Comparison of ENCODE assay signal across 10 cellular contexts in genomic region chr13:39379118-39379517, GRCh38.
DNase-seq lines count a peak whose midpoint lies in the region; ATAC-seq and TF ChIP-seq lines count a peak whose summit lies in the region.
"Had no signal": no experiment of that assay in that cellular context is flagged by ENCODE, and none has a peak within 500 bp of the region (broad histone marks: within the 10 kb centered on the region; RNA-seq: fewer than 3 reads in every experiment).

No MANE protein-coding gene starts in this region.

- H3K27ac Mint-ChIP-seq in activated T-helper 17 cell treated with anti-CD3 and anti-CD28 coated beads, Interleukin-2, amount 50 U/mL, for 72 hours: no peak overlapping the region
- no peak overlapping the region for H3K27ac Mint-ChIP-seq in CD4-positive, alpha-beta T cell
- no peak overlapping the region for H3K27ac Mint-ChIP-seq in activated T-helper 2 cell treated with anti-CD3 and anti-CD28 coated beads, Interferon-gamma antibody, Interleukin-2, Interleukin-4, amounts not matched to agents 10 μg/mL and 5 μg/mL and 100 μg/mL, durations not matched to agents 14 hours and 24 hours and 36 hours

- no peaks in the 10 kb centered on the region for H3K36me3 Mint-ChIP-seq in activated T-helper 17 cell treated with anti-CD3 and anti-CD28 coated beads, Interleukin-2, amount 50 U/mL, for 72 hours (ENCODE audit: low read depth)
- no peaks in the 10 kb centered on the region for H3K36me3 Mint-ChIP-seq in CD4-positive, alpha-beta T cell (ENCODE audit: low read depth)
- no peaks in the 10 kb centered on the region for H3K36me3 Mint-ChIP-seq in activated T-helper 2 cell treated with anti-CD3 and anti-CD28 coated beads, Interferon-gamma antibody, Interleukin-2, Interleukin-4, amounts not matched to agents 10 μg/mL and 5 μg/mL and 100 μg/mL, durations not matched to agents 14 hours and 24 hours and 36 hours (ENCODE audit: low read depth)
- H3K36me3 Mint-ChIP-seq: CD8-positive, alpha-beta memory T cell had no signal

- no peaks in the 10 kb centered on the region for H3K9me3 Mint-ChIP-seq in activated T-helper 17 cell treated with anti-CD3 and anti-CD28 coated beads, Interleukin-2, amount 50 U/mL, for 72 hours
- H3K9me3 Mint-ChIP-seq in CD4-positive, alpha-beta T cell: no peaks in the 10 kb centered on the region
- H3K9me3 Mint-ChIP-seq in activated T-helper 2 cell treated with anti-CD3 and anti-CD28 coated beads, Interferon-gamma antibody, Interleukin-2, Interleukin-4, amounts not matched to agents 10 μg/mL and 5 μg/mL and 100 μg/mL, durations not matched to agents 14 hours and 24 hours and 36 hours: no peaks in the 10 kb centered on the region
- H3K9me3 Mint-ChIP-seq: CD8-positive, alpha-beta memory T cell had no signal

- POLR2A ChIA-PET in CD4-positive, alpha-beta T cell (lab: Charles Lee): no interaction called here

- no peaks in the 10 kb centered on the region for H3K4me1 Mint-ChIP-seq in activated T-helper 17 cell treated with anti-CD3 and anti-CD28 coated beads, Interleukin-2, amount 50 U/mL, for 72 hours
- H3K4me1 Mint-ChIP-seq in CD4-positive, alpha-beta T cell (ENCODE audit: low read depth): no peaks in the 10 kb centered on the region
- peaks cover 5% of the 10 kb centered on the region for H3K4me1 Mint-ChIP-seq in activated T-helper 2 cell treated with anti-CD3 and anti-CD28 coated beads, Interferon-gamma antibody, Interleukin-2, Interleukin-4, amounts not matched to agents 10 μg/mL and 5 μg/mL and 100 μg/mL, durations not matched to agents 14 hours and 24 hours and 36 hours (ENCODE audit: low read depth)
- H3K4me1 Mint-ChIP-seq: CD8-positive, alpha-beta memory T cell had no signal

- no peak for TF ChIP-seq CTCF in CD4-positive, alpha-beta T cell (IDR thresholded peaks at IDR 0.05)
- TF ChIP-seq CTCF in tibial artery (IDR thresholded peaks at IDR 0.05): no peak

- H3K27me3 Mint-ChIP-seq in activated T-helper 17 cell treated with anti-CD3 and anti-CD28 coated beads, Interleukin-2, amount 50 U/mL, for 72 hours: peaks cover 9% of the 10 kb centered on the region
- H3K27me3 Mint-ChIP-seq in CD4-positive, alpha-beta T cell: peaks cover 10% of the 10 kb centered on the region
- H3K27me3 Mint-ChIP-seq in activated T-helper 2 cell treated with anti-CD3 and anti-CD28 coated beads, Interferon-gamma antibody, Interleukin-2, Interleukin-4, amounts not matched to agents 10 μg/mL and 5 μg/mL and 100 μg/mL, durations not matched to agents 14 hours and 24 hours and 36 hours (ENCODE audit: low read depth): peaks cover 15% of the 10 kb centered on the region

- CTCF ChIA-PET in CD4-positive, alpha-beta T cell (lab: Charles Lee): no interaction called here

- no peak overlapping the region for H3K4me3 Mint-ChIP-seq in activated T-helper 17 cell treated with anti-CD3 and anti-CD28 coated beads, Interleukin-2, amount 50 U/mL, for 72 hours
- no peak overlapping the region for H3K4me3 Mint-ChIP-seq in CD4-positive, alpha-beta T cell
- no peak overlapping the region for H3K4me3 Mint-ChIP-seq in activated T-helper 2 cell treated with anti-CD3 and anti-CD28 coated beads, Interferon-gamma antibody, Interleukin-2, Interleukin-4, amounts not matched to agents 10 μg/mL and 5 μg/mL and 100 μg/mL, durations not matched to agents 14 hours and 24 hours and 36 hours (ENCODE audit: low read depth)
- H3K4me3 Mint-ChIP-seq: CD8-positive, alpha-beta memory T cell had no signal

- no peaks in the 10 kb centered on the region for H3K9me3 ChIP-seq in CD4-positive, alpha-beta T cell (ENCODE audit: control insufficient read depth, low read length)
- no peaks in the 10 kb centered on the region for H3K9me3 ChIP-seq in tibial artery

- ATAC-seq in GM18868 (IDR thresholded peaks at IDR 0.05; ENCODE audit: unreplicated experiment): peak; percentile 93
- peak; percentile 97 for ATAC-seq in GM21447 (IDR thresholded peaks at IDR 0.05; ENCODE audit: unreplicated experiment)
- ATAC-seq in HG03045 (IDR thresholded peaks at IDR 0.05; ENCODE audit: unreplicated experiment): peak; percentile 92
- peak; percentile 42 for ATAC-seq in activated T-helper 17 cell treated with anti-CD3 and anti-CD28 coated beads, Interleukin-2, amount 50 U/mL, for 72 hours (replicated peaks)
- no peak for ATAC-seq in CD4-positive, alpha-beta T cell (ENCODE audit: poor library complexity)

- no peak overlapping the region for H3K4me3 ChIP-seq in tibial artery

- no peak for DNase-seq in CD4-positive, alpha-beta T cell
- no peak for DNase-seq in activated T-helper 2 cell treated with anti-CD3 and anti-CD28 coated beads, Interferon-gamma antibody, Interleukin-2, Interleukin-4, amounts not matched to agents 10 μg/mL and 5 μg/mL and 100 μg/mL, durations not matched to agents 14 hours and 24 hours and 36 hours (ENCODE audit: low spot score)
- no peak for DNase-seq in tibial artery
- DNase-seq: CD8-positive, alpha-beta memory T cell; NCI-H2107; WERI-Rb-1 had no signal

- H3K4me1 ChIP-seq in tibial artery: peaks cover 0 to 68% (median 28%) of the 10 kb centered on the region in 4 donors

- H3K36me3 ChIP-seq in tibial artery: no peaks in the 10 kb centered on the region
- H3K36me3 ChIP-seq: WERI-Rb-1 had no signal

- no peak overlapping the region for H3K27ac ChIP-seq in CD4-positive, alpha-beta T cell (ENCODE audit: low read depth, low read length)
- peak overlapping the region in 1 of 2 donors; percentile 55 for H3K27ac ChIP-seq in tibial artery
- H3K27ac ChIP-seq: WERI-Rb-1 had no signal

- H3K27me3 ChIP-seq in CD4-positive, alpha-beta T cell (ENCODE audit: control insufficient read depth, insufficient read depth, low read length): no peaks in the 10 kb centered on the region
- no peaks in the 10 kb centered on the region for H3K27me3 ChIP-seq in tibial artery

- intact Hi-C loops in CD4-positive, alpha-beta T cell (cut with DNase I, micrococcal nuclease): no loop called here
- intact Hi-C loops in activated T-helper 2 cell treated with anti-CD3 and anti-CD28 coated beads, Interferon-gamma antibody, Interleukin-2, Interleukin-4, amounts not matched to agents 10 μg/mL and 5 μg/mL and 100 μg/mL, durations not matched to agents 14 hours and 24 hours and 36 hours (cut with micrococcal nuclease): no loop called here
- intact Hi-C loops in tibial artery (cut with DNase I; ENCODE audit: low total_unique reads): no loop called here
